ENCODE assay signal across 8 cellular contexts in genomic region chr3:166011771-166012170, GRCh38.
"Had no signal": no experiment of that assay in that cellular context is flagged by ENCODE, and none has a peak within 500 bp of the region (broad histone marks: within the 10 kb centered on the region; RNA-seq: fewer than 3 reads in every experiment).

No MANE protein-coding gene starts in this region.

- ATAC-seq: GM12878 had no signal

- DNase-seq: GDM1, GF-D8 had no signal

- FAIRE-seq: G401.6, GM12878, GM12891, GM12892, GM18507, GM19239 had no signal

- H3K4me3 ChIP-seq: GM12878 had no signal
